Comparison of ENCODE assay signal across 10 cellular contexts in the genomic region with DNA sequence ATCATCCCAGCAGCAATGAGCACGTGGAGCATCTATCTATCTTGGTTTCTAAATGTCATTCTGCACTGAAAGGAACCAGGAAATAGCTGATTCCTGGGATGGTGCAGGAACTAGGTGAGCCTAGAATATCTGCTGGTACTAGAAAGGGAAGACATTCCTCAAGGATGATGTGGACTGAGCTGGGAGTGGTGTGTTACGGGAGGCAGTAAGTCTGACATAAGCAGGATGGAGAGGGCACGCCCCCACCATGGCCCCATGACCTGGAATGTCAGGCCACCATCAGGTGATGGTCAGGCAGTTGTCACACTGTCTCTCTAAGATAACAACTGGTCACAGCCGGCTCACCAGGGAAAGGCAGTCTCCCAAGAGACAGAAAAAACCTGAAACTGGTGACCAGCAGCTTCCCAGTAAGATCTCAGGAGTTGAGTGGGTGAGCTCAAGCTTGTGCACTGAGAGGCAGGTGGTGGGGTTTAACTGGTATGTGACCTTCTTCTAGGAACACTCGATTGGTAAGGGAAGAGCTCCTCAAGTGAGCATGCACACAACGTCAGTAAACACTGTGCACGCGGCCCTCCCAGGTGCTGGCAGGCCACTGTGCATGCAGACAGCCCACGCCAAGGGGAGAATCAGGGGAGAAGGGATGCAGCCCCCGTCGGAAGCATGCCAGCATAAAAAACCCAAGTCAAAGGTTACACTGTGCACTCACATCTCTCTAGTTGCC.
A peak's percentile ranks its signal among the peaks of the same experiment; 100 is the strongest.
DNase-seq lines count a peak whose midpoint lies in the region; ATAC-seq and TF ChIP-seq lines count a peak whose summit lies in the region.
"Had no signal": no experiment of that assay in that cellular context is flagged by ENCODE, and none has a peak within 500 bp of the region (broad histone marks: within the 10 kb centered on the region; RNA-seq: fewer than 3 reads in every experiment).

No MANE protein-coding gene starts in this region.

- peaks cover 24% of the 10 kb centered on the region for H3K9me3 Mint-ChIP-seq in nephron progenitor cell

- no peak for ATAC-seq in GM19397 (IDR thresholded peaks at IDR 0.05; ENCODE audit: unreplicated experiment)

- no peak overlapping the region for H3K4me3 ChIP-seq in epithelial cell of proximal tubule (ENCODE audit: low read depth, low read length)

- peaks cover 13% of the 10 kb centered on the region for H3K36me3 Mint-ChIP-seq in nephron progenitor cell (ENCODE audit: low read depth)

- peaks cover 6% of the 10 kb centered on the region for H3K27me3 Mint-ChIP-seq in nephron progenitor cell (ENCODE audit: low read depth, poor library complexity)

- H3K4me1 Mint-ChIP-seq in nephron progenitor cell = peaks cover 47% of the 10 kb centered on the region

- H3K4me3 Mint-ChIP-seq in nephron progenitor cell = no peak overlapping the region

- TF ChIP-seq CTCF in epithelial cell of proximal tubule (conservative IDR thresholded peaks at IDR 0.05; ENCODE audit: low read depth, low read length) (no peak), nephron progenitor cell (IDR thresholded peaks at IDR 0.05) (no peak)

- DNase-seq in DMS53 treated with DMSO at 0.1 percent for 48 hours (lab: John Stamatoyannopoulos, UW; ENCODE audit: unreplicated experiment) (peak; percentile 69), NCI-H226 (peak; percentile 95), epithelial cell of proximal tubule (ENCODE audit: low read depth) (peak; percentile 71), nephron progenitor cell (peak; percentile 14), dedifferentiated amniotic fluid mesenchymal stem cell (ENCODE audit: extremely low spot score) (no peak), NCI-H1105 treated with DMSO at 0.1 percent for 48 hours (lab: John Stamatoyannopoulos, UW) (no peak)
- DNase-seq in stimulated activated CD4-positive, alpha-beta T cell treated with anti-CD3 and anti-CD28 coated beads, Interleukin-2, amount 100 ng/mL, for 48 hours = no peak
- DNase-seq: activated effector memory CD4-positive, alpha-beta T cell treated with Interleukin-2 at 50 U/mL for 16 hours; NCI-H446 treated with DMSO at 0.1 percent for 48 hours had no signal

- no peak overlapping the region for H3K27ac Mint-ChIP-seq in nephron progenitor cell

Comparison
In these comparisons a context has a peak if more than half of its experiments do, and no peak if none do; other contexts are left out.
1. DNase-seq: peak in DMS53 treated with DMSO at 0.1 percent for 48 hours (single experiment), NCI-H226 (single experiment), epithelial cell of proximal tubule (single experiment) and nephron progenitor cell (single experiment); none in dedifferentiated amniotic fluid mesenchymal stem cell (single experiment), stimulated activated CD4-positive, alpha-beta T cell treated with anti-CD3 and anti-CD28 coated beads, Interleukin-2, amount 100 ng/mL, for 48 hours (0 of 2) and NCI-H1105 treated with DMSO at 0.1 percent for 48 hours (single experiment).